ENCODE assay signal across 9 cellular contexts in genomic region chr3:194686816-194687637, GRCh38.
DNase-seq lines count a peak whose midpoint lies in the region; ATAC-seq and TF ChIP-seq lines count a peak whose summit lies in the region.
"Had no signal": no experiment of that assay in that cellular context is flagged by ENCODE, and none has a peak within 500 bp of the region (broad histone marks: within the 10 kb centered on the region; RNA-seq: fewer than 3 reads in every experiment).

No MANE protein-coding gene starts in this region.

- H3K4me1 ChIP-seq in NT2/D1 (ENCODE audit: insufficient read depth, insufficient read length) (peaks cover 17% of the 10 kb centered on the region), iPS DF 6.9 (ENCODE audit: control insufficient read depth, insufficient read depth, low read length) (peaks cover 11% of the 10 kb centered on the region)

- ATAC-seq in GM21367 (IDR thresholded peaks at IDR 0.05; ENCODE audit: unreplicated experiment) = no peak

- peak overlapping the region; percentile 85 for H3K4me3 ChIP-seq in NT2/D1 (ENCODE audit: insufficient read length, low read depth)
- H3K4me3 ChIP-seq in astrocyte of the spinal cord (ENCODE audit: low read depth, low read length) = peak overlapping the region; percentile 86
- H3K4me3 ChIP-seq in iPS DF 6.9 (ENCODE audit: low read length) = peak overlapping the region; percentile 71; the same call in 1 of the 2 replicates
- peak overlapping the region; percentile 74 for H3K4me3 ChIP-seq in skeletal muscle cell (ENCODE audit: low read depth, low read length)

- TF ChIP-seq CTCF in astrocyte of the spinal cord (IDR thresholded peaks at IDR 0.05; ENCODE audit: low read depth, low read length) = no peak

- DNase-seq in NCI-H82 (lab: John Stamatoyannopoulos, UW) (peak; percentile 81), NCI-H82 treated with DMSO at 0.1 percent for 48 hours (lab: John Stamatoyannopoulos, UW; ENCODE audit: unreplicated experiment) (no peak), NT2/D1 (ENCODE audit: low read depth, low spot score) (no peak), astrocyte of the spinal cord (ENCODE audit: low read depth, low spot score) (peak; percentile 54), iPS DF 6.9 (ENCODE audit: low read depth, low spot score) (no peak), skeletal muscle cell (ENCODE audit: low read depth) (no peak), amniotic stem cell (lab: John Stamatoyannopoulos, UW) (no peak)
- DNase-seq: DND-41 had no signal

- peaks cover 30% of the 10 kb centered on the region for H3K36me3 ChIP-seq in NT2/D1 (ENCODE audit: insufficient read depth, insufficient read length, low read length)
- no peaks in the 10 kb centered on the region for H3K36me3 ChIP-seq in iPS DF 6.9 (ENCODE audit: control insufficient read depth, insufficient read depth, low read length)

- H3K27me3 ChIP-seq in NT2/D1 (ENCODE audit: insufficient read depth, insufficient read length) (peaks cover 5% of the 10 kb centered on the region), iPS DF 6.9 (ENCODE audit: control insufficient read depth, insufficient read depth, low read length) (peaks cover 12% of the 10 kb centered on the region)

- no CpG with 5 or more reads among the region's 86 CpGs for WGBS in iPS DF 6.9 (ENCODE audit: insufficient coverage, insufficient read length)

- H3K9me3 ChIP-seq in NT2/D1 (ENCODE audit: insufficient read depth, low read length) (peaks cover 7% of the 10 kb centered on the region; the same call in 1 of the 2 replicates), iPS DF 6.9 (ENCODE audit: control insufficient read depth, insufficient read depth, low read length) (no peaks in the 10 kb centered on the region)

- peak overlapping the region; percentile 96 for H3K9ac ChIP-seq in NT2/D1 (ENCODE audit: insufficient read length, low read depth)

- no peak overlapping the region for H3K27ac ChIP-seq in iPS DF 6.9 (ENCODE audit: low read length)

- in situ Hi-C loops in astrocyte of the spinal cord (cut with HindIII; ENCODE audit: low sequenced_read_pairs) = loop anchor here (10.0 kb wide), 1 partner anchor 568 kb away; no protein-coding TSS in a partner anchor

Comparison
In these comparisons a context has a peak if more than half of its experiments do, and no peak if none do; other contexts are left out.
1. DNase-seq: peak in NCI-H82 (single experiment) and astrocyte of the spinal cord (single experiment); none in NCI-H82 treated with DMSO at 0.1 percent for 48 hours (single experiment), NT2/D1 (single experiment), iPS DF 6.9 (single experiment), skeletal muscle cell (single experiment) and amniotic stem cell (single experiment).
2. Peak in every context shown above with its lines, with median percentiles within 50 percentile points of each other: H3K4me3 ChIP-seq.